In the genomic region with DNA sequence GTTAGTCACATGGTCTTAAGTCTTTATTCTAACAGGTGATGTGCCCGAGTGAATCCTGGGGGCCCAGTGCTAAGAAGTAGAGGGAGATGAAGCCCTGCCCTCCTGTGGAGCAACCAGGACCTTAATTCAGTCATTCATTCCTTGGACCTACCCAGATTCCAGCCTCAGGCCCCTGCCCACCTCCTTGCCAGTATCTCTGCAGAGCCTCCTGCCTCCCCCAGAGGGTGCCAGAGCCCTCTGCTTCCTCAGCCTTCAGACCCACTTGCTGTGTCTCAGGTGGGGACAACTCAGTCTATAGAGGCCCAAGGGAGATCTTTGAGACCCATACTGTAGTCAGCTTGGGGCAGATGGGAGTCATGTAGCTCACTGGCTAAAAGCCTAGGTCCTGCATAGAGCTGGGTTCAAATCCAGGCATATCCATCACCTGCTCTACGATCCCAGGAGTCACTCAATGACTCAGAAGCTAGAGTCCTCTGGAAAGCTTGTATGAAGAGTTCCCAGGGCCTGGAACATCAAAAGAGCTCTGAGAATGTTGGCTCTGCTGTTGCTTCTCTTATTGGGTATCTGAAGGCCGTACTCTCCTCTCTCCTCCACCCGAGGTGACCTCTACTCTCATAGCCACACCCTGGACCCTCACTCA, we compare ENCODE assay signal across 8 cellular contexts. TPM values are rescaled to one million over a fixed set of nuclear protein-coding genes. Genes with fewer than 3 reads are reported as not detected.
DNase-seq lines count a peak whose midpoint lies in the region; ATAC-seq and TF ChIP-seq lines count a peak whose summit lies in the region.

No MANE protein-coding gene starts in this region.

- H3K27me3 ChIP-seq in prostate gland (replicated peaks; ENCODE audit: insufficient read depth): no peaks in the 10 kb centered on the region

- H3K4me3 Mint-ChIP-seq in activated B cell treated with CpG ODN at 0.5 μM for 24 hours: no peak overlapping the region
- H3K4me3 Mint-ChIP-seq in T-helper 2 cell treated with Interferon-gamma antibody and Interleukin-4, amounts not matched to agents 5 μg/mL and 100 μg/mL, for 36 hours: no peak overlapping the region

- intact Hi-C loops in activated B cell treated with CpG ODN at 0.5 μM for 24 hours (cut with micrococcal nuclease) (loop anchor here (1.0 kb wide), 2 partner anchors 52 to 139 kb away; no protein-coding TSS in a partner anchor), prostate gland (cut with DNase I) (loop anchor here (5.0 kb wide), 1 partner anchor 61 kb away; no protein-coding TSS in a partner anchor)

- H3K9me3 Mint-ChIP-seq in activated B cell treated with CpG ODN at 0.5 μM for 24 hours: no peaks in the 10 kb centered on the region
- no peaks in the 10 kb centered on the region for H3K9me3 Mint-ChIP-seq in T-helper 2 cell treated with Interferon-gamma antibody and Interleukin-4, amounts not matched to agents 5 μg/mL and 100 μg/mL, for 36 hours

- H3K9me3 ChIP-seq in prostate gland: no peaks in the 10 kb centered on the region

- no peak for TF ChIP-seq CTCF in activated B cell treated with CpG ODN at 0.5 μM for 24 hours (IDR thresholded peaks at IDR 0.05)
- peak in 3 of 4 experiments; percentile 42 to 56 (median 44) for TF ChIP-seq CTCF in prostate gland (IDR thresholded peaks at IDR 0.05)

- H3K4me1 ChIP-seq in prostate gland (replicated peaks): no peaks in the 10 kb centered on the region

- TF ChIP-seq POLR2A in prostate gland (IDR thresholded peaks at IDR 0.05): no peak

- H3K27ac Mint-ChIP-seq in activated B cell treated with CpG ODN at 0.5 μM for 24 hours: no peak overlapping the region
- no peak overlapping the region for H3K27ac Mint-ChIP-seq in T-helper 2 cell treated with Interferon-gamma antibody and Interleukin-4, amounts not matched to agents 5 μg/mL and 100 μg/mL, for 36 hours

- ATAC-seq in activated B cell treated with CpG ODN at 0.5 μM for 24 hours (ENCODE audit: low read depth) (peak; percentile 71), GM18861 (IDR thresholded peaks at IDR 0.05; ENCODE audit: unreplicated experiment) (no peak)

- peak; percentile 70 for DNase-seq in 8988T
- peak; percentile 64 for DNase-seq in ELR (ENCODE audit: low read depth)
- peak; percentile 79 for DNase-seq in NAMALWA (ENCODE audit: low spot score)
- DNase-seq in activated B cell treated with CpG ODN at 0.5 μM for 24 hours: no peak
- DNase-seq in glomerular endothelial cell (ENCODE audit: extremely low read depth, low read depth, low spot score): peak; percentile 18
- no peak for DNase-seq in prostate gland (ENCODE audit: low spot score)
- no peak for DNase-seq in T-helper 2 cell treated with Interferon-gamma antibody and Interleukin-4, amounts not matched to agents 5 μg/mL and 100 μg/mL, for 36 hours (ENCODE audit: low spot score)

- CTCF ChIA-PET in activated B cell treated with CpG ODN at 0.5 μM for 24 hours (lab: Charles Lee): interaction anchor here (1.1 to 1.5 kb wide), 3 partner anchors 9 to 369 kb away, joined by 3 to 5 read pairs (median 4); a partner anchor contains a TSS

- POLR2A ChIA-PET in activated B cell treated with CpG ODN at 0.5 μM for 24 hours (lab: Charles Lee): no interaction called here

- H3K4me3 ChIP-seq in prostate gland: no peak overlapping the region

- H3K27ac ChIP-seq in prostate gland: no peak overlapping the region

- H3K27me3 Mint-ChIP-seq in activated B cell treated with CpG ODN at 0.5 μM for 24 hours: peaks cover 20% of the 10 kb centered on the region
- H3K27me3 Mint-ChIP-seq in T-helper 2 cell treated with Interferon-gamma antibody and Interleukin-4, amounts not matched to agents 5 μg/mL and 100 μg/mL, for 36 hours (ENCODE audit: low read depth): peaks cover 7% of the 10 kb centered on the region

- 75% methylated on average over 4 of the region's 4 CpGs for WGBS in prostate gland

- no peaks in the 10 kb centered on the region for H3K4me1 Mint-ChIP-seq in activated B cell treated with CpG ODN at 0.5 μM for 24 hours
- H3K4me1 Mint-ChIP-seq in T-helper 2 cell treated with Interferon-gamma antibody and Interleukin-4, amounts not matched to agents 5 μg/mL and 100 μg/mL, for 36 hours (ENCODE audit: low read depth): peaks cover 11% of the 10 kb centered on the region

- no peaks in the 10 kb centered on the region for H3K36me3 Mint-ChIP-seq in activated B cell treated with CpG ODN at 0.5 μM for 24 hours (ENCODE audit: low read depth)
- no peaks in the 10 kb centered on the region for H3K36me3 Mint-ChIP-seq in T-helper 2 cell treated with Interferon-gamma antibody and Interleukin-4, amounts not matched to agents 5 μg/mL and 100 μg/mL, for 36 hours (ENCODE audit: low read depth)

- H3K36me3 ChIP-seq in prostate gland: no peaks in the 10 kb centered on the region

RNA-seq across cellular contexts. Expression of a gene that starts 3.9 kb away (rescaled TPM):
- total RNA-seq in activated B cell treated with CpG ODN at 0.5 μM for 24 hours: not detected in 2 replicates
- total RNA-seq in glomerular endothelial cell: not detected in 2 replicates
- 1 to 10 TPM in 1 of 2 donors, under 1 TPM in 1; 0.32 to 5.3 TPM for total RNA-seq in prostate gland

RNA-seq across cellular contexts. Expression of a gene that starts 16.2 kb away (rescaled TPM):
- total RNA-seq in activated B cell treated with CpG ODN at 0.5 μM for 24 hours (not detected in 2 replicates), glomerular endothelial cell (25.5 and 26.3 TPM in 2 replicates), prostate gland (1 to 10 TPM; 3.9 to 9.4 TPM)

RNA-seq across cellular contexts. Expression of a gene that starts 34.5 kb away (rescaled TPM):
- not detected in 2 replicates for total RNA-seq in activated B cell treated with CpG ODN at 0.5 μM for 24 hours
- not detected in 2 replicates for total RNA-seq in glomerular endothelial cell
- 10 to 100 TPM; 18.2 to 38.3 TPM for total RNA-seq in prostate gland

RNA-seq across cellular contexts. Expression of a gene that starts 51.2 kb away (rescaled TPM):
- total RNA-seq in activated B cell treated with CpG ODN at 0.5 μM for 24 hours (29.9 and 31.1 TPM in 2 replicates), glomerular endothelial cell (27.7 and 43.8 TPM in 2 replicates), prostate gland (10 to 100 TPM; 11.8 to 14.6 TPM)

RNA-seq across cellular contexts. Expression of a gene that starts 53.1 kb away (rescaled TPM):
- total RNA-seq in activated B cell treated with CpG ODN at 0.5 μM for 24 hours (not detected in 2 replicates), glomerular endothelial cell (not detected in 2 replicates), prostate gland (not detected)

Comparison
In these comparisons a context has a peak if more than half of its experiments do, and no peak if none do; other contexts are left out.
1. DNase-seq: peak in 8988T (single experiment), ELR (single experiment), NAMALWA (single experiment) and glomerular endothelial cell (single experiment); none in activated B cell treated with CpG ODN at 0.5 μM for 24 hours (single experiment), prostate gland (single experiment) and T-helper 2 cell treated with Interferon-gamma antibody and Interleukin-4, amounts not matched to agents 5 μg/mL and 100 μg/mL, for 36 hours (single experiment).
2. RNA of a gene that starts 34.5 kb away (total RNA-seq): 18.2 to 38.3 TPM in prostate gland; not detected in activated B cell treated with CpG ODN at 0.5 μM for 24 hours and not detected in glomerular endothelial cell; every median in the first group is over 10 times any median in the second.